In the genomic region with DNA sequence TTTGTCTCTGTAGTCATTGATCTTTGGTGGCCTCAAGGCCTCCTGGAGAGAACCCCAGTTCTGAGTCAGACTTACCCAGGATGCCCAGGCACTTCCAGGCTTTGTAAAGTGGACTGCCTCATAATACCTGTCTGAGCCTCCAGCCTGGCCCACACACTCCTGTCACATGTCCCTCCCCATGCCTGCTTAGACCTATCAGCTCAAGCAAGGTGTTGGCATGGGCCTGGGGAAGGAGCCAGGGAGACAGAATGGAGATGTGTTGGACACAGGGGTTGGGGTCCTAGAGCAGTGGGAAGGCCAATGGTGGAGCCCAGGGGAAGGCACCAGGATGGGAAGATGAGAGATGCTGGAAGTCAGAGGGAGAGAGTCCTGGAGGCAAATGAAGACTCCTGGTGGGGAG, we compare ENCODE assay signal across 20 cellular contexts.
DNase-seq lines count a peak whose midpoint lies in the region; ATAC-seq and TF ChIP-seq lines count a peak whose summit lies in the region.
"Had no signal": no experiment of that assay in that cellular context is flagged by ENCODE, and none has a peak within 500 bp of the region (broad histone marks: within the 10 kb centered on the region; RNA-seq: fewer than 3 reads in every experiment).

No MANE protein-coding gene starts in this region.

- H3K4me3 ChIP-seq in choroid plexus epithelial cell (ENCODE audit: low read depth, low read length) (no peak overlapping the region), smooth muscle cell (no peak overlapping the region)
- no peak overlapping the region for H3K4me3 ChIP-seq in CD4-positive, alpha-beta memory T cell (ENCODE audit: low read length in 2 of 2)

- peak overlapping the region; percentile 94 for H3K27ac ChIP-seq in smooth muscle cell (ENCODE audit: low read depth)
- H3K27ac ChIP-seq in CD4-positive, alpha-beta memory T cell (ENCODE audit: low read depth, low read length), result no peak overlapping the region
- H3K27ac ChIP-seq: 22Rv1, KMS-11, RWPE1 had no signal

- H4K20me1 ChIP-seq in smooth muscle cell (ENCODE audit: low read depth), result no peaks in the 10 kb centered on the region

- TF ChIP-seq CTCF in WTC11 (IDR thresholded peaks at IDR 0.05) (no peak), choroid plexus epithelial cell (conservative IDR thresholded peaks at IDR 0.05; ENCODE audit: low read depth, low read length) (no peak), smooth muscle cell (IDR thresholded peaks at IDR 0.05; ENCODE audit: borderline replicate concordance, insufficient read depth, poor library complexity, severe bottlenecking) (no peak)

- H3K36me3 ChIP-seq in smooth muscle cell (ENCODE audit: low read depth), result no peaks in the 10 kb centered on the region
- H3K36me3 ChIP-seq in CD4-positive, alpha-beta memory T cell (ENCODE audit: insufficient read depth, low read length), result no peaks in the 10 kb centered on the region

- H3K4me1 Mint-ChIP-seq in WTC11, result peaks cover 15% of the 10 kb centered on the region
- H3K4me1 Mint-ChIP-seq in CD4-positive, alpha-beta memory T cell, result no peaks in the 10 kb centered on the region

- no peaks in the 10 kb centered on the region for H3K79me2 ChIP-seq in smooth muscle cell (ENCODE audit: low read depth)

- H3K9me3 ChIP-seq in smooth muscle cell (replicated peaks; ENCODE audit: low read depth), result no peaks in the 10 kb centered on the region
- H3K9me3 ChIP-seq in CD4-positive, alpha-beta memory T cell (ENCODE audit: control insufficient read depth in 1 of 2, low read length in 2 of 2), result no peaks in the 10 kb centered on the region

- H3K27me3 ChIP-seq in smooth muscle cell (ENCODE audit: low read depth), result no peaks in the 10 kb centered on the region
- H3K27me3 ChIP-seq in CD4-positive, alpha-beta memory T cell (ENCODE audit: insufficient read depth, low read length), result no peaks in the 10 kb centered on the region

- POLR2A ChIA-PET in WTC11 (lab: Charles Lee), result no interaction called here
- POLR2A ChIA-PET in CD4-positive, alpha-beta memory T cell (lab: Charles Lee; ENCODE audit: partially characterized antibody), result no interaction called here

- peak overlapping the region; percentile 53 for H3K4me2 ChIP-seq in smooth muscle cell
- H3K4me2 ChIP-seq: KMS-11 had no signal

- peaks cover 87% of the 10 kb centered on the region for H3K36me3 Mint-ChIP-seq in WTC11
- no peaks in the 10 kb centered on the region for H3K36me3 Mint-ChIP-seq in CD4-positive, alpha-beta memory T cell

- no peak for ATAC-seq in WTC11
- ATAC-seq: HCT116 had no signal

- DNase-seq in A172 (ENCODE audit: low spot score) (peak; percentile 40), WTC11 (ENCODE audit: low spot score) (no peak), choroid plexus epithelial cell (ENCODE audit: low read depth) (peak; percentile 4), smooth muscle cell (lab: John Stamatoyannopoulos, UW; ENCODE audit: unreplicated experiment) (no peak), glomerular visceral epithelial cell (ENCODE audit: extremely low spot score) (no peak), NCI-H2171 (lab: John Stamatoyannopoulos, UW) (no peak), GM19238 (ENCODE audit: insufficient read length, low spot score) (no peak)
- DNase-seq in CD4-positive, alpha-beta memory T cell, result no peak
- DNase-seq: IMR-90, NCI-H1048, NCI-H1417, NCI-H1694, NCI-H2029 treated with DMSO at 0.1 percent for 48 hours, NCI-H2227 treated with DMSO at 0.1 percent for 48 hours, NCI-H526 treated with DMSO at 0.1 percent for 48 hours, SHP77 had no signal

- peak overlapping the region; percentile 60 for H3K9ac ChIP-seq in smooth muscle cell (ENCODE audit: low read depth)
- H3K9ac ChIP-seq: KMS-11 had no signal

- peaks cover 14% of the 10 kb centered on the region for H3K4me1 ChIP-seq in smooth muscle cell (ENCODE audit: low read depth)
- no peaks in the 10 kb centered on the region for H3K4me1 ChIP-seq in CD4-positive, alpha-beta memory T cell (ENCODE audit: insufficient read depth, low read length)

- no peaks in the 10 kb centered on the region for H3K27me3 Mint-ChIP-seq in WTC11 (ENCODE audit: low read depth)
- H3K27me3 Mint-ChIP-seq in CD4-positive, alpha-beta memory T cell, result peaks cover 0 to 1% of the 10 kb centered on the region in 2 donors

- H3K27ac Mint-ChIP-seq in WTC11, result 0 out of 2 replicates have a peak overlapping the region, but pooled peaks have one; percentile 80
- peak overlapping the region in 1 of 7 donors; percentile 58 for H3K27ac Mint-ChIP-seq in CD4-positive, alpha-beta memory T cell

- no peak overlapping the region for H2AFZ ChIP-seq in smooth muscle cell (ENCODE audit: low read depth)

- intact Hi-C loops in CD4-positive, alpha-beta memory T cell (cut with micrococcal nuclease), result no loop called here

- H3F3A ChIP-seq in smooth muscle cell (ENCODE audit: low read depth), result peaks cover 21% of the 10 kb centered on the region

- CTCF ChIA-PET in WTC11 (lab: Charles Lee), result no interaction called here
- CTCF ChIA-PET in CD4-positive, alpha-beta memory T cell (lab: Charles Lee; ENCODE audit: partially characterized antibody), result no interaction called here

- peaks cover 3% of the 10 kb centered on the region for H3K9me3 Mint-ChIP-seq in WTC11
- H3K9me3 Mint-ChIP-seq in CD4-positive, alpha-beta memory T cell, result peaks cover 0 to 4% (median 0%) of the 10 kb centered on the region in 8 donors

- no peak overlapping the region for H3K4me3 Mint-ChIP-seq in WTC11
- no peak overlapping the region for H3K4me3 Mint-ChIP-seq in CD4-positive, alpha-beta memory T cell

TF ChIP-seq in WTC11, 78 proteins besides CTCF, POLR2A, EP300 and RAD21 (continues in another document):
- TF ChIP-seq NFATC4 (CRISPR knock-in tag; IDR thresholded peaks at IDR 0.05), result no peak
- TF ChIP-seq FOXK1 (CRISPR knock-in tag; IDR thresholded peaks at IDR 0.05), result no peak
- TF ChIP-seq, protein P1, sequence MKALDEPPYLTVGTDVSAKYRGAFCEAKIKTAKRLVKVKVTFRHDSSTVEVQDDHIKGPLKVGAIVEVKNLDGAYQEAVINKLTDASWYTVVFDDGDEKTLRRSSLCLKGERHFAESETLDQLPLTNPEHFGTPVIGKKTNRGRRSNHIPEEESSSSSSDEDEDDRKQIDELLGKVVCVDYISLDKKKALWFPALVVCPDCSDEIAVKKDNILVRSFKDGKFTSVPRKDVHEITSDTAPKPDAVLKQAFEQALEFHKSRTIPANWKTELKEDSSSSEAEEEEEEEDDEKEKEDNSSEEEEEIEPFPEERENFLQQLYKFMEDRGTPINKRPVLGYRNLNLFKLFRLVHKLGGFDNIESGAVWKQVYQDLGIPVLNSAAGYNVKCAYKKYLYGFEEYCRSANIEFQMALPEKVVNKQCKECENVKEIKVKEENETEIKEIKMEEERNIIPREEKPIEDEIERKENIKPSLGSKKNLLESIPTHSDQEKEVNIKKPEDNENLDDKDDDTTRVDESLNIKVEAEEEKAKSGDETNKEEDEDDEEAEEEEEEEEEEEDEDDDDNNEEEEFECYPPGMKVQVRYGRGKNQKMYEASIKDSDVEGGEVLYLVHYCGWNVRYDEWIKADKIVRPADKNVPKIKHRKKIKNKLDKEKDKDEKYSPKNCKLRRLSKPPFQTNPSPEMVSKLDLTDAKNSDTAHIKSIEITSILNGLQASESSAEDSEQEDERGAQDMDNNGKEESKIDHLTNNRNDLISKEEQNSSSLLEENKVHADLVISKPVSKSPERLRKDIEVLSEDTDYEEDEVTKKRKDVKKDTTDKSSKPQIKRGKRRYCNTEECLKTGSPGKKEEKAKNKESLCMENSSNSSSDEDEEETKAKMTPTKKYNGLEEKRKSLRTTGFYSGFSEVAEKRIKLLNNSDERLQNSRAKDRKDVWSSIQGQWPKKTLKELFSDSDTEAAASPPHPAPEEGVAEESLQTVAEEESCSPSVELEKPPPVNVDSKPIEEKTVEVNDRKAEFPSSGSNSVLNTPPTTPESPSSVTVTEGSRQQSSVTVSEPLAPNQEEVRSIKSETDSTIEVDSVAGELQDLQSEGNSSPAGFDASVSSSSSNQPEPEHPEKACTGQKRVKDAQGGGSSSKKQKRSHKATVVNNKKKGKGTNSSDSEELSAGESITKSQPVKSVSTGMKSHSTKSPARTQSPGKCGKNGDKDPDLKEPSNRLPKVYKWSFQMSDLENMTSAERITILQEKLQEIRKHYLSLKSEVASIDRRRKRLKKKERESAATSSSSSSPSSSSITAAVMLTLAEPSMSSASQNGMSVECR (CRISPR knock-in tag; IDR thresholded peaks at IDR 0.05; ENCODE audit: borderline replicate concordance), result no peak
- TF ChIP-seq, protein P2, sequence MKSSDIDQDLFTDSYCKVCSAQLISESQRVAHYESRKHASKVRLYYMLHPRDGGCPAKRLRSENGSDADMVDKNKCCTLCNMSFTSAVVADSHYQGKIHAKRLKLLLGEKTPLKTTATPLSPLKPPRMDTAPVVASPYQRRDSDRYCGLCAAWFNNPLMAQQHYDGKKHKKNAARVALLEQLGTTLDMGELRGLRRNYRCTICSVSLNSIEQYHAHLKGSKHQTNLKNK (CRISPR knock-in tag; IDR thresholded peaks at IDR 0.05), result no peak
- no peak for TF ChIP-seq SMAD3 (CRISPR knock-in tag; IDR thresholded peaks at IDR 0.05; ENCODE audit: borderline replicate concordance)
- TF ChIP-seq, protein P3, sequence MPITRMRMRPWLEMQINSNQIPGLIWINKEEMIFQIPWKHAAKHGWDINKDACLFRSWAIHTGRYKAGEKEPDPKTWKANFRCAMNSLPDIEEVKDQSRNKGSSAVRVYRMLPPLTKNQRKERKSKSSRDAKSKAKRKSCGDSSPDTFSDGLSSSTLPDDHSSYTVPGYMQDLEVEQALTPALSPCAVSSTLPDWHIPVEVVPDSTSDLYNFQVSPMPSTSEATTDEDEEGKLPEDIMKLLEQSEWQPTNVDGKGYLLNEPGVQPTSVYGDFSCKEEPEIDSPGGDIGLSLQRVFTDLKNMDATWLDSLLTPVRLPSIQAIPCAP (CRISPR knock-in tag; IDR thresholded peaks at IDR 0.05), result no peak
- TF ChIP-seq TEAD1 (CRISPR knock-in tag; IDR thresholded peaks at IDR 0.05), result no peak
- TF ChIP-seq SP1 (CRISPR knock-in tag; conservative IDR thresholded peaks at IDR 0.05), result no peak
- TF ChIP-seq GRHL2 (CRISPR knock-in tag; IDR thresholded peaks at IDR 0.05; ENCODE audit: insufficient replicate concordance, severe bottlenecking), result no peak
- TF ChIP-seq ZNF416 (CRISPR knock-in tag; IDR thresholded peaks at IDR 0.05), result no peak

Comparison
In these comparisons a context has a peak if more than half of its experiments do, and no peak if none do; other contexts are left out.
1. DNase-seq: peak in A172 (single experiment) and choroid plexus epithelial cell (single experiment); none in WTC11 (single experiment), smooth muscle cell (single experiment), glomerular visceral epithelial cell (single experiment), NCI-H2171 (single experiment), CD4-positive, alpha-beta memory T cell (0 of 5) and GM19238 (single experiment).